In genomic region chr22:23280356-23281052, GRCh38 we compare ENCODE assay signal across 16 cellular contexts.
DNase-seq lines count a peak whose midpoint lies in the region; ATAC-seq and TF ChIP-seq lines count a peak whose summit lies in the region.
"Had no signal": no experiment of that assay in that cellular context is flagged by ENCODE, and none has a peak within 500 bp of the region (broad histone marks: within the 10 kb centered on the region; RNA-seq: fewer than 3 reads in every experiment).

No MANE protein-coding gene starts in this region.

- no peaks in the 10 kb centered on the region for H4K20me1 ChIP-seq in KMS-11 (ENCODE audit: insufficient read depth)

- peak overlapping the region; percentile 85 for H3K4me2 ChIP-seq in KMS-11
- H3K4me2 ChIP-seq: hepatocyte had no signal

- peaks cover 26% of the 10 kb centered on the region for H3K4me1 Mint-ChIP-seq in activated CD8-positive, alpha-beta T cell treated with anti-CD3 and anti-CD28 coated beads, Interleukin-2, amount 10 ng/mL, durations not matched to agents 7 days and 5 days (ENCODE audit: low read depth)
- peaks cover 7% of the 10 kb centered on the region for H3K4me1 Mint-ChIP-seq in glutamatergic neuron (ENCODE audit: low read depth, unreplicated experiment)

- no peaks in the 10 kb centered on the region for H3K27me3 Mint-ChIP-seq in activated CD8-positive, alpha-beta T cell treated with anti-CD3 and anti-CD28 coated beads, Interleukin-2, amount 10 ng/mL, durations not matched to agents 7 days and 5 days (ENCODE audit: low read depth)
- peaks cover 16% of the 10 kb centered on the region for H3K27me3 Mint-ChIP-seq in glutamatergic neuron (ENCODE audit: unreplicated experiment)

- peak overlapping the region; percentile 90 for H3K9ac ChIP-seq in KMS-11

- H3K36me3 Mint-ChIP-seq in activated CD8-positive, alpha-beta T cell treated with anti-CD3 and anti-CD28 coated beads, Interleukin-2, amount 10 ng/mL, durations not matched to agents 7 days and 5 days (ENCODE audit: low read depth) = peaks cover 2% of the 10 kb centered on the region
- peaks cover 5% of the 10 kb centered on the region for H3K36me3 Mint-ChIP-seq in glutamatergic neuron (ENCODE audit: unreplicated experiment)

- no peak for ATAC-seq in activated CD8-positive, alpha-beta T cell treated with anti-CD3 and anti-CD28 coated beads, Interleukin-2, amount 10 ng/mL, durations not matched to agents 7 days and 5 days
- no peak for ATAC-seq in HG02623 (IDR thresholded peaks at IDR 0.05; ENCODE audit: unreplicated experiment)
- no peak for ATAC-seq in HG03378 (IDR thresholded peaks at IDR 0.05; ENCODE audit: unreplicated experiment)

- DNase-seq in activated CD8-positive, alpha-beta T cell treated with anti-CD3 and anti-CD28 coated beads, Interleukin-2, amount 10 ng/mL, durations not matched to agents 7 days and 5 days = no peak
- DNase-seq in glutamatergic neuron (no peak), suprapubic skin (ENCODE audit: low spot score in 2 of 2) (no peak)
- DNase-seq in stimulated activated CD4-positive, alpha-beta T cell treated with anti-CD3 and anti-CD28 coated beads, Interleukin-4, amount 100 ng/mL, for 1 hour = no peak
- DNase-seq: activated CD4-positive, alpha-beta T cell treated with anti-CD3 and anti-CD28 coated beads for 48 hours; activated effector memory CD4-positive, alpha-beta T cell treated with anti-CD3 and anti-CD28 coated beads, Interleukin-2, amount 50 U/mL, for 16 hours; Kasumi-1; NCI-H1930; NCI-H748 treated with DMSO at 0.1 percent for 48 hours; T-helper 2 cell had no signal

- H3K9me3 Mint-ChIP-seq in activated CD8-positive, alpha-beta T cell treated with anti-CD3 and anti-CD28 coated beads, Interleukin-2, amount 10 ng/mL, durations not matched to agents 7 days and 5 days (ENCODE audit: insufficient read depth) = no peaks in the 10 kb centered on the region
- H3K9me3 Mint-ChIP-seq in glutamatergic neuron (ENCODE audit: unreplicated experiment) = peaks cover 21% of the 10 kb centered on the region

- TF ChIP-seq EP300 in suprapubic skin (IDR thresholded peaks at IDR 0.05) = no peak

- no peaks in the 10 kb centered on the region; the same call in 1 of the 2 replicates for H3K79me2 ChIP-seq in KMS-11 (ENCODE audit: insufficient read depth, low read depth)
- H3K79me2 ChIP-seq: hepatocyte had no signal

- CTCF ChIA-PET in activated CD8-positive, alpha-beta T cell treated with anti-CD3 and anti-CD28 coated beads, Interleukin-2, amount 10 ng/mL, durations not matched to agents 7 days and 5 days (lab: Charles Lee) = interaction anchor here (1.0 to 11.4 kb wide), 5 partner anchors 10 to 101 kb away, joined by 3 to 280 read pairs (median 15); partner anchors contain the start of gene BCR

- 90% methylated on average over 8 of the region's 13 CpGs for WGBS in suprapubic skin

- no peak overlapping the region for H3K4me3 Mint-ChIP-seq in activated CD8-positive, alpha-beta T cell treated with anti-CD3 and anti-CD28 coated beads, Interleukin-2, amount 10 ng/mL, durations not matched to agents 7 days and 5 days
- no peak overlapping the region for H3K4me3 Mint-ChIP-seq in glutamatergic neuron (ENCODE audit: unreplicated experiment)
- H3K4me3 Mint-ChIP-seq: CD14-positive monocyte had no signal

- POLR2A ChIA-PET in activated CD8-positive, alpha-beta T cell treated with anti-CD3 and anti-CD28 coated beads, Interleukin-2, amount 10 ng/mL, durations not matched to agents 7 days and 5 days (lab: Charles Lee) = no interaction called here

- H3K4me3 ChIP-seq in KMS-11 (IDR thresholded peaks at IDR 0.05; ENCODE audit: insufficient read depth, low read depth, low read length) = no peak overlapping the region
- no peak overlapping the region for H3K4me3 ChIP-seq in suprapubic skin
- H3K4me3 ChIP-seq: hepatocyte, pancreas had no signal

- no peaks in the 10 kb centered on the region for H3K9me3 ChIP-seq in suprapubic skin
- H3K9me3 ChIP-seq: pancreas had no signal

- no peak for TF ChIP-seq POLR2A in suprapubic skin (IDR thresholded peaks at IDR 0.05)

- H3K27me3 ChIP-seq in KMS-11 (ENCODE audit: insufficient read depth, low read depth) (no peaks in the 10 kb centered on the region), suprapubic skin (no peaks in the 10 kb centered on the region)
- H3K27me3 ChIP-seq: hepatocyte, pancreas had no signal

- peaks cover 57% of the 10 kb centered on the region for H3K4me1 ChIP-seq in KMS-11 (ENCODE audit: low read depth, poor library complexity, severe bottlenecking)
- H3K4me1 ChIP-seq in suprapubic skin = peaks cover 57% of the 10 kb centered on the region

- no peak for TF ChIP-seq CTCF in KMS-11 (conservative IDR thresholded peaks at IDR 0.05; ENCODE audit: low read depth, low read length)
- TF ChIP-seq CTCF in glutamatergic neuron (IDR thresholded peaks at IDR 0.05; ENCODE audit: partially characterized antibody, unreplicated experiment) = no peak
- no peak for TF ChIP-seq CTCF in suprapubic skin (IDR thresholded peaks at IDR 0.05)

- H2AFZ ChIP-seq in KMS-11 (ENCODE audit: low read depth) = no peak overlapping the region
- H2AFZ ChIP-seq: hepatocyte had no signal

- H3K27ac Mint-ChIP-seq in activated CD8-positive, alpha-beta T cell treated with anti-CD3 and anti-CD28 coated beads, Interleukin-2, amount 10 ng/mL, durations not matched to agents 7 days and 5 days = peak overlapping the region; percentile 49
- peak overlapping the region; percentile 55 for H3K27ac Mint-ChIP-seq in glutamatergic neuron (ENCODE audit: unreplicated experiment)

- H3K36me3 ChIP-seq in KMS-11 (ENCODE audit: insufficient read depth) = no peaks in the 10 kb centered on the region
- peaks cover 37% of the 10 kb centered on the region for H3K36me3 ChIP-seq in suprapubic skin

- peak overlapping the region; percentile 98 for H3K27ac ChIP-seq in KMS-11
- peak overlapping the region; percentile 76 for H3K27ac ChIP-seq in suprapubic skin
- H3K27ac ChIP-seq: hepatocyte had no signal
